ENCODE assay signal across 26 cellular contexts in genomic region chr1:99429754-99430153, GRCh38.
"Had no signal": no experiment of that assay in that cellular context is flagged by ENCODE, and none has a peak within 500 bp of the region (broad histone marks: within the 10 kb centered on the region; RNA-seq: fewer than 3 reads in every experiment).

No MANE protein-coding gene starts in this region.

- H3K27me3 ChIP-seq: stomach, suprapubic skin, testis, thyroid gland, tibial artery, tibial nerve, transverse colon, upper lobe of left lung, upper lobe of right lung, uterus, vagina had no signal

- H3K36me3 ChIP-seq: stomach, suprapubic skin, thoracic aorta, thyroid gland, tibial artery, tibial nerve, transverse colon, upper lobe of left lung, upper lobe of right lung, uterus, vagina had no signal

- H3K27ac ChIP-seq: stomach, suprapubic skin, testis, thoracic aorta, thyroid gland, tibial artery, tibial nerve, transverse colon, upper lobe of left lung, upper lobe of right lung, uterus, vagina had no signal

- H3K4me1 ChIP-seq: stomach, suprapubic skin, testis, thyroid gland, tibial artery, tibial nerve, transverse colon, upper lobe of left lung, upper lobe of right lung, uterus, vagina had no signal

- DNase-seq: stimulated activated CD4-positive, alpha-beta T cell treated with anti-CD3 and anti-CD28 coated beads, Interleukin-2, amount 100 ng/mL, for 48 hours; stimulated activated CD4-positive, alpha-beta T cell treated with anti-CD3 and anti-CD28 coated beads, Interleukin-4, amount 100 ng/mL, for 1 hour; stimulated activated CD4-positive, alpha-beta T cell treated with anti-CD3 and anti-CD28 coated beads, Interleukin-4, amount 100 ng/mL, for 24 hours; stimulated activated CD4-positive, alpha-beta T cell treated with anti-CD3 and anti-CD28 coated beads, Interleukin-4, amount 100 ng/mL, for 4 hours; stimulated activated CD8-positive, alpha-beta memory T cell treated with anti-CD3 and anti-CD28 coated beads, Interleukin-4, amount 100 ng/mL, for 48 hours; stimulated activated naive B cell treated with anti-CD40 and anti-IgM and Interleukin-4, amounts not matched to agents 10 μg/mL and 1 μg/mL and 100 μg/mL, for 72 hours; stimulated activated naive CD4-positive, alpha-beta T cell; stimulated activated naive CD4-positive, alpha-beta T cell treated with Interleukin-2 at 50 U/mL for 16 hours; stimulated activated naive CD8-positive, alpha-beta T cell treated with anti-CD3 and anti-CD28 coated beads, Interleukin-15, amount 100 ng/mL, for 72 hours; stimulated activated naive CD8-positive, alpha-beta T cell treated with anti-CD3 and anti-CD28 coated beads, Interleukin-15, Interleukin-2, amounts not matched to agents 100 U/mL and 50 U/mL, for 24 hours; stomach; substantia nigra; testis; thyroid gland; tibial artery; transverse colon; trophoblast cell; upper lobe of left lung; upper lobe of right lung; uterus had no signal

- H3K4me3 ChIP-seq: stomach, suprapubic skin, testis, thoracic aorta, thyroid gland, tibial artery, tibial nerve, transverse colon, upper lobe of left lung, upper lobe of right lung, uterus, vagina had no signal

- H3K9me3 ChIP-seq: suprapubic skin, testis, thoracic aorta, thyroid gland, tibial artery, transverse colon, upper lobe of right lung, uterus, vagina had no signal

- ATAC-seq: stimulated activated effector memory CD8-positive, alpha-beta T cell treated with anti-CD3 and anti-CD28 coated beads, Interleukin-12 subunit alpha, Interleukin-12 subunit beta, amount 100 ng/mL, for 72 hours; stimulated activated memory B cell treated with anti-CD40 and anti-IgM and Interleukin-4, amounts not matched to agents 10 μg/mL and 1 μg/mL and 100 μg/mL, for 72 hours; stimulated activated naive B cell treated with anti-CD40 and anti-IgM and Interleukin-4, amounts not matched to agents 10 μg/mL and 1 μg/mL and 100 μg/mL, for 72 hours; stimulated activated naive CD8-positive, alpha-beta T cell treated with anti-CD3 and anti-CD28 coated beads, Interleukin-15, amount 100 ng/mL, for 72 hours; stimulated activated naive CD8-positive, alpha-beta T cell treated with anti-CD3 and anti-CD28 coated beads, Interleukin-15, Interleukin-2, amounts not matched to agents 100 U/mL and 50 U/mL, for 24 hours; upper lobe of right lung had no signal
